Comparison of ENCODE assay signal across 10 cellular contexts in genomic region chr12:11813422-11813813, GRCh38.
DNase-seq lines count a peak whose midpoint lies in the region; ATAC-seq, FAIRE-seq and TF ChIP-seq lines count a peak whose summit lies in the region.
"Had no signal": no experiment of that assay in that cellular context is flagged by ENCODE, and none has a peak within 500 bp of the region (broad histone marks: within the 10 kb centered on the region; RNA-seq: fewer than 3 reads in every experiment).

No MANE protein-coding gene starts in this region.

- no peak for ATAC-seq in HG03521 (IDR thresholded peaks at IDR 0.05; ENCODE audit: unreplicated experiment)
- no peak for ATAC-seq in activated CD8-positive, alpha-beta T cell treated with anti-CD3 and anti-CD28 coated beads for 36 hours

- H3K4me3 ChIP-seq in SJSA1: no peak overlapping the region; the same call in 1 of the 2 replicates
- peak overlapping the region; percentile 49 for H3K4me3 ChIP-seq in left ventricle myocardium inferior
- H3K4me3 ChIP-seq in rectal smooth muscle tissue (ENCODE audit: low read length): peak overlapping the region; percentile 56
- H3K4me3 ChIP-seq in WERI-Rb-1 (ENCODE audit: low read depth, low read length): no peak overlapping the region

- peaks cover 30% of the 10 kb centered on the region for H3K4me1 Mint-ChIP-seq in activated CD8-positive, alpha-beta T cell treated with anti-CD3 and anti-CD28 coated beads for 36 hours (ENCODE audit: low read depth)

- POLR2A ChIA-PET in activated CD8-positive, alpha-beta T cell treated with anti-CD3 and anti-CD28 coated beads for 36 hours (lab: Charles Lee): interaction anchor here (1.1 to 1.6 kb wide), 2 partner anchors 16 to 48 kb away, joined by 3 to 4 read pairs; no protein-coding TSS in a partner anchor

- H3K9me3 ChIP-seq in SJSA1 (replicated peaks) (no peaks in the 10 kb centered on the region), left ventricle myocardium inferior (replicated peaks) (no peaks in the 10 kb centered on the region), WERI-Rb-1 (ENCODE audit: severe bottlenecking) (no peaks in the 10 kb centered on the region)

- peaks cover 6% of the 10 kb centered on the region for H3K36me3 Mint-ChIP-seq in activated CD8-positive, alpha-beta T cell treated with anti-CD3 and anti-CD28 coated beads for 36 hours (ENCODE audit: low read depth)

- CTCF ChIA-PET in activated CD8-positive, alpha-beta T cell treated with anti-CD3 and anti-CD28 coated beads for 36 hours (lab: Charles Lee): interaction anchor here (0.6 to 1.7 kb wide), 8 partner anchors 9 to 220 kb away, joined by 3 to 11 read pairs (median 4); no protein-coding TSS in a partner anchor

- H3K36me3 ChIP-seq in SJSA1 (no peaks in the 10 kb centered on the region; the same call in 1 of the 2 replicates), left ventricle myocardium inferior (no peaks in the 10 kb centered on the region), rectal smooth muscle tissue (ENCODE audit: control insufficient read depth, insufficient read depth, low read length) (no peaks in the 10 kb centered on the region), WERI-Rb-1 (no peaks in the 10 kb centered on the region)

- H3K27me3 ChIP-seq in SJSA1 (replicated peaks) (no peaks in the 10 kb centered on the region), left ventricle myocardium inferior (ENCODE audit: low read depth) (no peaks in the 10 kb centered on the region), rectal smooth muscle tissue (ENCODE audit: control insufficient read depth, insufficient read depth, low read length) (no peaks in the 10 kb centered on the region), WERI-Rb-1 (ENCODE audit: insufficient read depth, low read depth, severe bottlenecking) (no peaks in the 10 kb centered on the region)

- H3K9me3 Mint-ChIP-seq in activated CD8-positive, alpha-beta T cell treated with anti-CD3 and anti-CD28 coated beads for 36 hours: no peaks in the 10 kb centered on the region

- H3K27ac ChIP-seq in SJSA1 (peak overlapping the region; percentile 49), left ventricle myocardium inferior (replicated peaks) (peak overlapping the region; percentile 87), rectal smooth muscle tissue (ENCODE audit: low read depth, low read length) (peak overlapping the region; percentile 78), WERI-Rb-1 (no peak overlapping the region)

- H3K27ac Mint-ChIP-seq in activated CD8-positive, alpha-beta T cell treated with anti-CD3 and anti-CD28 coated beads for 36 hours: no peak overlapping the region

- no peak overlapping the region for H3K4me3 Mint-ChIP-seq in activated CD8-positive, alpha-beta T cell treated with anti-CD3 and anti-CD28 coated beads for 36 hours

- TF ChIP-seq CTCF in left ventricle myocardium inferior (IDR thresholded peaks at IDR 0.05; ENCODE audit: borderline replicate concordance) (no peak), WERI-Rb-1 (IDR thresholded peaks at IDR 0.05; ENCODE audit: low read depth, low read length) (no peak)
- TF ChIP-seq CTCF in activated CD8-positive, alpha-beta T cell treated with anti-CD3 and anti-CD28 coated beads for 36 hours (IDR thresholded peaks at IDR 0.05): no peak

- FAIRE-seq in GM12891 (lab: Jason Lieb, UNC): no peak
- FAIRE-seq: G401.6 had no signal

- no peak for TF ChIP-seq POLR2A in GM12891 (IDR thresholded peaks at IDR 0.05; ENCODE audit: low read depth, low read length)

- intact Hi-C loops in left ventricle myocardium inferior (cut with micrococcal nuclease): no loop called here
- intact Hi-C loops in activated CD8-positive, alpha-beta T cell treated with anti-CD3 and anti-CD28 coated beads for 36 hours (cut with micrococcal nuclease): no loop called here

- DNase-seq in GM12891 (ENCODE audit: insufficient read length, low spot score): no peak
- peak in 1 of 2 experiments; percentile 46 for DNase-seq in SJSA1 (ENCODE audit: low read depth in 1 of 2, low spot score in 2 of 2)
- DNase-seq in left ventricle myocardium inferior: no peak
- DNase-seq in WERI-Rb-1: no peak
- DNase-seq in ureter (ENCODE audit: low spot score): no peak
- no peak for DNase-seq in activated CD8-positive, alpha-beta T cell treated with anti-CD3 and anti-CD28 coated beads for 36 hours
- DNase-seq: stimulated activated CD4-positive, alpha-beta T cell treated with anti-CD3 and anti-CD28 coated beads, Interleukin-1b, Interleukin-23, amount 100 ng/mL, for 48 hours had no signal

- H3K4me1 ChIP-seq in SJSA1 (replicated peaks) (peaks cover 35% of the 10 kb centered on the region), left ventricle myocardium inferior (peaks cover 73% of the 10 kb centered on the region), rectal smooth muscle tissue (ENCODE audit: control insufficient read depth, insufficient read depth, low read length) (peaks cover 41% of the 10 kb centered on the region)

- H3K9ac ChIP-seq in rectal smooth muscle tissue (ENCODE audit: low read length): no peak overlapping the region

- H3K27me3 Mint-ChIP-seq in activated CD8-positive, alpha-beta T cell treated with anti-CD3 and anti-CD28 coated beads for 36 hours: no peaks in the 10 kb centered on the region

TF ChIP-seq in GM12891, 5 proteins besides CTCF, POLR2A, EP300 and RAD21:
- 0 out of 2 replicates have a peak, but pooled peaks have one; percentile 5 for TF ChIP-seq POLR2AphosphoS5 (IDR thresholded peaks at IDR 0.05; ENCODE audit: low read depth, low read length)
- no peak for TF ChIP-seq POU2F2 (IDR thresholded peaks at IDR 0.05; ENCODE audit: low read depth, low read length)
- TF ChIP-seq SPI1 (IDR thresholded peaks at IDR 0.05; ENCODE audit: low read depth, low read length): no peak
- TF ChIP-seq TAF1 (IDR thresholded peaks at IDR 0.05; ENCODE audit: low read depth, low read length): no peak
- no peak for TF ChIP-seq PAX5 (IDR thresholded peaks at IDR 0.05; ENCODE audit: insufficient read depth, low read length, severe bottlenecking)

Comparison
In these comparisons a context has a peak if more than half of its experiments do, and no peak if none do; other contexts are left out.
1. H3K4me3 ChIP-seq: peak in left ventricle myocardium inferior (single experiment) and rectal smooth muscle tissue (single experiment); none in SJSA1 (single experiment) and WERI-Rb-1 (single experiment).